ENCODE assay signal across 7 cellular contexts in genomic region chr17:4721203-4722135, GRCh38. TPM values are rescaled to one million over a fixed set of nuclear protein-coding genes. Genes with fewer than 3 reads are reported as not detected.
DNase-seq lines count a peak whose midpoint lies in the region; ATAC-seq and TF ChIP-seq lines count a peak whose summit lies in the region.

No MANE protein-coding gene starts in this region.

- intact Hi-C loops in spleen (cut with DNase I; ENCODE audit: low total_unique reads): no loop called here

- ATAC-seq in HG03280 (IDR thresholded peaks at IDR 0.05; ENCODE audit: unreplicated experiment) (peak; percentile 69), HG03039 (IDR thresholded peaks at IDR 0.05; ENCODE audit: unreplicated experiment) (no peak)

- peak overlapping the region in 3 of 8 donors; percentile 39 to 99 (median 40) for H3K27ac ChIP-seq in spleen

- DNase-seq in SHP77 (lab: John Stamatoyannopoulos, UW) (peak; percentile 57 to 78), fibroblast of pulmonary artery (ENCODE audit: low read depth) (peak; percentile 31), spleen (peak; percentile 77), NCI-H1048 (lab: John Stamatoyannopoulos, UW) (no peak)
- DNase-seq in activated CD8-positive, alpha-beta memory T cell treated with anti-CD3 and anti-CD28 coated beads for 24 hours: no peak

- no peak for TF ChIP-seq POLR2A in spleen (IDR thresholded peaks at IDR 0.05)

- peaks cover 0 to 55% (median 11%) of the 10 kb centered on the region in 6 donors for H3K4me1 ChIP-seq in spleen

- no peaks in the 10 kb centered on the region for H3K27me3 ChIP-seq in spleen (replicated peaks in 1 of 7)

- H3K4me3 ChIP-seq in fibroblast of pulmonary artery (replicated peaks; ENCODE audit: low read depth, low read length) (no peak overlapping the region), spleen (no peak overlapping the region)

- TF ChIP-seq CTCF in fibroblast of pulmonary artery (IDR thresholded peaks at IDR 0.05; ENCODE audit: low read length, missing control alignments): no peak
- no peak for TF ChIP-seq CTCF in spleen (IDR thresholded peaks at IDR 0.05 in 8 of 11, conservative IDR thresholded peaks at IDR 0.05 in 3 of 11)

- H3K36me3 ChIP-seq in spleen: peaks cover 0 to 56% (median 46%) of the 10 kb centered on the region in 6 donors

- no peaks in the 10 kb centered on the region for H3K9me3 ChIP-seq in spleen

- 74 to 88% (median 82%) methylated on average over 20 of the region's 20 CpGs for WGBS in spleen, 5 donors

RNA-seq across cellular contexts. Expression of gene MED11, which starts 9.8 kb away (rescaled TPM):
- 10 to 100 TPM; 17.1 to 42.7 (median 22.3) TPM for total RNA-seq in spleen
- 10 to 100 TPM; 42.9 to 47.1 (median 43.8) TPM for polyA plus RNA-seq in spleen

RNA-seq across cellular contexts. Expression of gene ARRB2, which starts 11.0 kb away (rescaled TPM):
- total RNA-seq in spleen: 100 to 1,000 TPM; 117 to 416 (median 226) TPM
- 100 to 1,000 TPM in 2 of 3 donors, 10 to 100 TPM in 1; 61.4 to 127 (median 120) TPM for polyA plus RNA-seq in spleen

RNA-seq across cellular contexts. Expression of gene PELP1, which starts 17.5 kb away (rescaled TPM):
- 10 to 100 TPM; 21.7 to 67.6 (median 43.9) TPM for total RNA-seq in spleen
- 10 to 100 TPM; 15.7 to 34.9 (median 25.8) TPM for polyA plus RNA-seq in spleen

RNA-seq across cellular contexts. Expression of gene ZMYND15, which starts 18.2 kb away (rescaled TPM):
- 10 to 100 TPM in 1 of 7 donors, 1 to 10 TPM in 6; 3.8 to 11.5 (median 5.2) TPM for total RNA-seq in spleen
- 1 to 10 TPM; 1.8 to 3.1 (median 2.2) TPM for polyA plus RNA-seq in spleen

RNA-seq across cellular contexts. Expression of gene CXCL16, which starts 18.3 kb away (rescaled TPM):
- 100 to 1,000 TPM in 1 of 7 donors, 10 to 100 TPM in 6; 45.5 to 104 (median 70.5) TPM for total RNA-seq in spleen
- polyA plus RNA-seq in spleen: 10 to 100 TPM; 11.5 to 29.0 (median 17.2) TPM

Comparison
In these comparisons a context has a peak if more than half of its experiments do, and no peak if none do; other contexts are left out.
1. DNase-seq: peak in SHP77 (2 of 2), fibroblast of pulmonary artery (single experiment) and spleen (single experiment); none in activated CD8-positive, alpha-beta memory T cell treated with anti-CD3 and anti-CD28 coated beads for 24 hours (single experiment) and NCI-H1048 (single experiment).